Comparison of ENCODE assay signal across 8 cellular contexts in the genomic region with DNA sequence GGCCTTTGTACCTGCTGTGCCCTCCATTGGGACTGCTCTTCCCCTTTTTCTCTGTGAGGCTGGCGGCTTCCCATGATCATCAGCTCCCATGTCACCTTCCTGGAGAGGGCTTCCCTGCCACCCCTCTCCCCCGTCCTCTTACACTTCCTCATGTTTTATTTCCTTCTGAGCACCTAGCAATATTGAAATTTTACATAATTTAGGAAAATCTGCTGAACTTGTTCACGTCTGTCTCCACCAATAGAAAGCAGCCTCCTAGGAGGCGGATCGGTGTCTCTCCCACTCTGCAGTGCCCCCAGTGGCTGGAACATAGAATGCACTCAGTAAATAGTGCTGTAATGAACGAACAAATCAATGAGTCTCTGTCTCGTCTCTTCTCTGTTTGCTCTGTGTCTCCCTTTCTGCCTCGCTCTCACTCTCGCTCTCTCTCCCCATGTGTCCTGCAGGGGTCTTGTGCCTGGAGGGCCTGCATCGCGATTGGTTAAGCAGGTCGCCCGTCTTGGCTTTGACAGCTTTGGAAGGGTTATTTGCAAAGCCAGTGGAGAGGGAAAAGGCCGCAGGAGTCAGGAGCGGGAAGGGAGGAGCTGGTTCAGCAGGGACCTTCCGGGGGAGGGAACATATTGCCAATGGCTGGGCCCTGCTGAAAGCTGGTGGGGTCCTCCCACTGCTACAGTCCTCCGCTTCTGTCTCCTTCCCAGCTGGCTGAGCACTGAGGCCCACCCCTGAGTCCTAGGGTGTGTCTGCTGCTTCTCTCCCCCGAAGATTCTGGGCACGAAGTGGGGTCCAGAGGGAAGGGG. TPM values are rescaled to one million over a fixed set of nuclear protein-coding genes. Genes with fewer than 3 reads are reported as not detected.
DNase-seq lines count a peak whose midpoint lies in the region; ATAC-seq and TF ChIP-seq lines count a peak whose summit lies in the region.

No MANE protein-coding gene starts in this region.

- TF ChIP-seq EP300 in neural cell (conservative IDR thresholded peaks at IDR 0.05; ENCODE audit: poor library complexity, severe bottlenecking) (no peak), stomach (IDR thresholded peaks at IDR 0.05) (no peak)

- H3K27me3 ChIP-seq in HUES48 (ENCODE audit: control insufficient read depth, insufficient read depth, low read length) = no peaks in the 10 kb centered on the region
- no peaks in the 10 kb centered on the region for H3K27me3 ChIP-seq in neural cell (ENCODE audit: insufficient read depth, low read depth, low read length)
- H3K27me3 ChIP-seq in stomach = no peaks in the 10 kb centered on the region

- no peaks in the 10 kb centered on the region for H4K20me1 ChIP-seq in neural cell (ENCODE audit: insufficient read depth)

- 12 to 16% (median 13%) methylated on average over 19 of the region's 19 CpGs for WGBS in stomach, 5 donors

- TF ChIP-seq POLR2A in stomach (IDR thresholded peaks at IDR 0.05) = no peak

- H3K27ac ChIP-seq in HUES48 (ENCODE audit: low read depth, low read length) (peak overlapping the region; percentile 71), neural cell (ENCODE audit: low read length) (no peak overlapping the region), stomach (peak overlapping the region in 3 of 5 donors; percentile 47 to 63 (median 50))

- no peak overlapping the region for H3K27ac Mint-ChIP-seq in activated T-helper 17 cell treated with anti-CD3 and anti-CD28 coated beads, Interleukin-2, amount 50 U/mL, for 72 hours

- H3K9me3 Mint-ChIP-seq in activated T-helper 17 cell treated with anti-CD3 and anti-CD28 coated beads, Interleukin-2, amount 50 U/mL, for 72 hours = no peaks in the 10 kb centered on the region

- TF ChIP-seq RAD21 in neural cell (conservative IDR thresholded peaks at IDR 0.05) = peak; percentile 35

- H3K9me2 ChIP-seq in neural cell (ENCODE audit: insufficient read depth, low read length) = no peaks in the 10 kb centered on the region

- ATAC-seq in activated T-helper 17 cell treated with anti-CD3 and anti-CD28 coated beads, Interleukin-2, amount 50 U/mL, for 72 hours (replicated peaks) = peak; percentile 32
- ATAC-seq in HG03469 (IDR thresholded peaks at IDR 0.05; ENCODE audit: unreplicated experiment) = no peak

- H2AFZ ChIP-seq in neural cell (ENCODE audit: low read depth, low read length) = no peak overlapping the region

- TF ChIP-seq CTCF in fibroblast of villous mesenchyme (IDR thresholded peaks at IDR 0.05; ENCODE audit: insufficient read depth, low read depth, low read length) (peak; percentile 84), neural cell (IDR thresholded peaks at IDR 0.05; ENCODE audit: poor library complexity, severe bottlenecking) (peak; percentile 84), stomach (IDR thresholded peaks at IDR 0.05) (peak in 5 of 7 experiments; percentile 69 to 95 (median 84))

- no peak overlapping the region for H3K4me3 Mint-ChIP-seq in activated T-helper 17 cell treated with anti-CD3 and anti-CD28 coated beads, Interleukin-2, amount 50 U/mL, for 72 hours

- H3K79me2 ChIP-seq in neural cell (replicated peaks; ENCODE audit: insufficient read depth, low read length) = no peaks in the 10 kb centered on the region

- peaks cover 11% of the 10 kb centered on the region for H3K4me1 Mint-ChIP-seq in activated T-helper 17 cell treated with anti-CD3 and anti-CD28 coated beads, Interleukin-2, amount 50 U/mL, for 72 hours

- intact Hi-C loops in stomach (cut with DNase I; ENCODE audit: low total_unique reads) = no loop called here

- H3K4me3 ChIP-seq in HUES48 (ENCODE audit: low read depth, low read length) (peak overlapping the region; percentile 41), fibroblast of villous mesenchyme (ENCODE audit: low read depth, low read length) (peak overlapping the region; percentile 48), neural cell (ENCODE audit: low read length) (peak overlapping the region; percentile 13), stomach (peak overlapping the region; percentile 22 to 40 (median 36))

- no peaks in the 10 kb centered on the region for H3F3A ChIP-seq in neural cell (ENCODE audit: insufficient read depth, low read length, poor library complexity, severe bottlenecking)

- H3K9ac ChIP-seq in HUES48 (ENCODE audit: low read depth, low read length) (no peak overlapping the region; the same call in 1 of the 2 replicates), neural cell (ENCODE audit: low read length) (peak overlapping the region; percentile 23)

- H3K4me2 ChIP-seq in neural cell (ENCODE audit: low read length) = no peak overlapping the region

- H3K36me3 ChIP-seq in HUES48 (ENCODE audit: control insufficient read depth, insufficient read depth, low read length) = no peaks in the 10 kb centered on the region
- H3K36me3 ChIP-seq in neural cell (ENCODE audit: insufficient read depth, low read length) = no peaks in the 10 kb centered on the region
- no peaks in the 10 kb centered on the region for H3K36me3 ChIP-seq in stomach

- DNase-seq in GM04504 (ENCODE audit: low read depth) = peak; percentile 27
- DNase-seq in RKO (ENCODE audit: low spot score) = peak; percentile 64
- peak; percentile 59 for DNase-seq in fibroblast of villous mesenchyme (ENCODE audit: low read depth)
- DNase-seq in stomach = peak; percentile 76

- H3K27me3 Mint-ChIP-seq in activated T-helper 17 cell treated with anti-CD3 and anti-CD28 coated beads, Interleukin-2, amount 50 U/mL, for 72 hours = peaks cover 6% of the 10 kb centered on the region

- H3K4me1 ChIP-seq in HUES48 (ENCODE audit: control insufficient read depth, insufficient read depth, low read length) (peaks cover 23% of the 10 kb centered on the region; the same call in 1 of the 2 replicates), stomach (peaks cover 4 to 23% (median 16%) of the 10 kb centered on the region in 4 donors)

- H3K36me3 Mint-ChIP-seq in activated T-helper 17 cell treated with anti-CD3 and anti-CD28 coated beads, Interleukin-2, amount 50 U/mL, for 72 hours (ENCODE audit: low read depth) = no peaks in the 10 kb centered on the region

- no peaks in the 10 kb centered on the region for H3K9me3 ChIP-seq in HUES48 (ENCODE audit: control insufficient read depth, insufficient read depth, low read length)
- no peaks in the 10 kb centered on the region for H3K9me3 ChIP-seq in neural cell (ENCODE audit: low read length)
- no peaks in the 10 kb centered on the region for H3K9me3 ChIP-seq in stomach

TF ChIP-seq in neural cell, 6 proteins besides CTCF, POLR2A, EP300 and RAD21:
- TF ChIP-seq, protein P1, sequence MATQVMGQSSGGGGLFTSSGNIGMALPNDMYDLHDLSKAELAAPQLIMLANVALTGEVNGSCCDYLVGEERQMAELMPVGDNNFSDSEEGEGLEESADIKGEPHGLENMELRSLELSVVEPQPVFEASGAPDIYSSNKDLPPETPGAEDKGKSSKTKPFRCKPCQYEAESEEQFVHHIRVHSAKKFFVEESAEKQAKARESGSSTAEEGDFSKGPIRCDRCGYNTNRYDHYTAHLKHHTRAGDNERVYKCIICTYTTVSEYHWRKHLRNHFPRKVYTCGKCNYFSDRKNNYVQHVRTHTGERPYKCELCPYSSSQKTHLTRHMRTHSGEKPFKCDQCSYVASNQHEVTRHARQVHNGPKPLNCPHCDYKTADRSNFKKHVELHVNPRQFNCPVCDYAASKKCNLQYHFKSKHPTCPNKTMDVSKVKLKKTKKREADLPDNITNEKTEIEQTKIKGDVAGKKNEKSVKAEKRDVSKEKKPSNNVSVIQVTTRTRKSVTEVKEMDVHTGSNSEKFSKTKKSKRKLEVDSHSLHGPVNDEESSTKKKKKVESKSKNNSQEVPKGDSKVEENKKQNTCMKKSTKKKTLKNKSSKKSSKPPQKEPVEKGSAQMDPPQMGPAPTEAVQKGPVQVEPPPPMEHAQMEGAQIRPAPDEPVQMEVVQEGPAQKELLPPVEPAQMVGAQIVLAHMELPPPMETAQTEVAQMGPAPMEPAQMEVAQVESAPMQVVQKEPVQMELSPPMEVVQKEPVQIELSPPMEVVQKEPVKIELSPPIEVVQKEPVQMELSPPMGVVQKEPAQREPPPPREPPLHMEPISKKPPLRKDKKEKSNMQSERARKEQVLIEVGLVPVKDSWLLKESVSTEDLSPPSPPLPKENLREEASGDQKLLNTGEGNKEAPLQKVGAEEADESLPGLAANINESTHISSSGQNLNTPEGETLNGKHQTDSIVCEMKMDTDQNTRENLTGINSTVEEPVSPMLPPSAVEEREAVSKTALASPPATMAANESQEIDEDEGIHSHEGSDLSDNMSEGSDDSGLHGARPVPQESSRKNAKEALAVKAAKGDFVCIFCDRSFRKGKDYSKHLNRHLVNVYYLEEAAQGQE (IDR thresholded peaks at IDR 0.05; ENCODE audit: borderline replicate concordance) = no peak
- TF ChIP-seq POLR2AphosphoS5 (IDR thresholded peaks at IDR 0.05) (peak; percentile 13), SMC3 (conservative IDR thresholded peaks at IDR 0.05; ENCODE audit: poor library complexity) (peak; percentile 20), MXI1 (conservative IDR thresholded peaks at IDR 0.05; ENCODE audit: poor library complexity, severe bottlenecking) (no peak)

RNA-seq across cellular contexts. Expression of a gene that starts 12.1 kb away (rescaled TPM):
- 1 to 10 TPM in 1 of 2 donors, under 1 TPM in 1; 0.11 to 1.1 TPM for total RNA-seq in activated T-helper 17 cell treated with anti-CD3 and anti-CD28 coated beads, Interleukin-2, amount 50 U/mL, for 72 hours
- not detected in 2 replicates for total RNA-seq in fibroblast of villous mesenchyme
- not detected in 2 replicates for polyA plus RNA-seq in neural cell
- polyA minus RNA-seq in neural cell = not detected in 2 replicates
- total RNA-seq in stomach = not detected
- polyA plus RNA-seq in stomach = not detected

RNA-seq across cellular contexts. Expression of a gene that starts 49.2 kb away (rescaled TPM):
- 1 to 10 TPM in 1 of 2 donors, under 1 TPM in 1; 0.76 to 3.0 TPM for total RNA-seq in activated T-helper 17 cell treated with anti-CD3 and anti-CD28 coated beads, Interleukin-2, amount 50 U/mL, for 72 hours
- total RNA-seq in fibroblast of villous mesenchyme = 1.9 and 2.6 TPM in 2 replicates
- 41.5 and 43.2 TPM in 2 replicates for polyA plus RNA-seq in neural cell
- polyA minus RNA-seq in neural cell = 28.5 and 36.8 TPM in 2 replicates
- total RNA-seq in stomach = 10 to 100 TPM in 2 of 5 donors, 1 to 10 TPM in 3; 1.4 to 12.8 (median 5.4) TPM
- polyA plus RNA-seq in stomach = 1 to 10 TPM; 1.6 to 4.4 (median 2.0) TPM
